8 cellular contexts compared by ENCODE assay signal in genomic region chr1:91500756-91501526, GRCh38. TPM values are rescaled to one million over a fixed set of nuclear protein-coding genes. Genes with fewer than 3 reads are reported as not detected.
DNase-seq lines count a peak whose midpoint lies in the region; ATAC-seq and TF ChIP-seq lines count a peak whose summit lies in the region.

Gene CDC7, plus strand, starts transcription at chr1:91500851. Its CDS starts 866 bp downstream, at chr1:91501717.

- H3K27ac Mint-ChIP-seq in HFFc6 = no peak within 1 kb of the TSS
- H3K27ac Mint-ChIP-seq in activated naive CD8-positive, alpha-beta T cell treated with anti-CD3 and anti-CD28 coated beads for 36 hours = no peak within 1 kb of the TSS
- H3K27ac Mint-ChIP-seq in osteocyte (ENCODE audit: unreplicated experiment) = no peak within 1 kb of the TSS

- H3K27ac ChIP-seq in thyroid gland = peak within 1 kb of the TSS; percentile 38 to 88 (median 88)

- H3K27me3 Mint-ChIP-seq in HFFc6 (ENCODE audit: insufficient read depth) = no peaks in the 10 kb centered on the region; the same call in 1 of the 2 replicates
- H3K27me3 Mint-ChIP-seq in activated naive CD8-positive, alpha-beta T cell treated with anti-CD3 and anti-CD28 coated beads for 36 hours = no peaks in the 10 kb centered on the region
- H3K27me3 Mint-ChIP-seq in osteocyte (ENCODE audit: unreplicated experiment) = no peaks in the 10 kb centered on the region

- 0 to 1% methylated on average over 53 to 67 of the region's 68 CpGs for WGBS in thyroid gland, 2 donors

- H3K4me1 Mint-ChIP-seq in HFFc6 (ENCODE audit: low read depth) (peaks cover 35% of the 10 kb centered on the region), osteocyte (ENCODE audit: unreplicated experiment) (peaks cover 19% of the 10 kb centered on the region)
- peaks cover 20% of the 10 kb centered on the region for H3K4me1 Mint-ChIP-seq in activated naive CD8-positive, alpha-beta T cell treated with anti-CD3 and anti-CD28 coated beads for 36 hours

- TF ChIP-seq POLR2A in thyroid gland (IDR thresholded peaks at IDR 0.05) = peak in 1 of 2 donors; percentile 23

- TF ChIP-seq CTCF in GM10266 (IDR thresholded peaks at IDR 0.05; ENCODE audit: control insufficient read depth, insufficient read depth, low read depth, missing control alignments) (peak; percentile 18), HFFc6 (IDR thresholded peaks at IDR 0.05) (peak; percentile 74), osteocyte (IDR thresholded peaks at IDR 0.05) (peak; percentile 67), thyroid gland (IDR thresholded peaks at IDR 0.05) (peak in 4 of 6 experiments; percentile 22 to 48 (median 37))

- no peaks in the 10 kb centered on the region; the same call in 1 of the 2 replicates for H3K36me3 Mint-ChIP-seq in HFFc6 (ENCODE audit: low read depth)
- H3K36me3 Mint-ChIP-seq in activated naive CD8-positive, alpha-beta T cell treated with anti-CD3 and anti-CD28 coated beads for 36 hours = peaks cover 24% of the 10 kb centered on the region
- no peaks in the 10 kb centered on the region for H3K36me3 Mint-ChIP-seq in osteocyte (ENCODE audit: unreplicated experiment)

- no peaks in the 10 kb centered on the region for H3K9me3 ChIP-seq in thyroid gland

- H3K9me3 Mint-ChIP-seq in HFFc6 (no peaks in the 10 kb centered on the region), osteocyte (ENCODE audit: unreplicated experiment) (no peaks in the 10 kb centered on the region)
- no peaks in the 10 kb centered on the region for H3K9me3 Mint-ChIP-seq in activated naive CD8-positive, alpha-beta T cell treated with anti-CD3 and anti-CD28 coated beads for 36 hours

- intact Hi-C loops in head of caudate nucleus (cut with DNase I) (loop anchor here (5.0 kb wide), 1 partner anchor 99 kb away; the partner anchor contains the start of gene HFM1), thyroid gland (cut with DNase I) (loop anchor here (10.0 kb wide), 1 partner anchor 216 kb away; no protein-coding TSS in a partner anchor)

- no peaks in the 10 kb centered on the region for H3K27me3 ChIP-seq in thyroid gland

- H3K4me1 ChIP-seq in thyroid gland = peaks cover 6% of the 10 kb centered on the region in 2 donors

- H3K4me3 Mint-ChIP-seq in HFFc6 (no peak within 1 kb of the TSS), osteocyte (ENCODE audit: unreplicated experiment) (no peak within 1 kb of the TSS)
- no peak within 1 kb of the TSS for H3K4me3 Mint-ChIP-seq in activated naive CD8-positive, alpha-beta T cell treated with anti-CD3 and anti-CD28 coated beads for 36 hours

- H3K4me3 ChIP-seq in thyroid gland (replicated peaks in 1 of 3) = peak within 1 kb of the TSS; percentile 37 to 59 (median 50)

- no peaks in the 10 kb centered on the region for H3K36me3 ChIP-seq in thyroid gland

- DNase-seq in GM10266 (ENCODE audit: extremely low spot score) = peak; percentile 87
- DNase-seq in HFFc6 = peak; percentile 78
- DNase-seq in NAMALWA (ENCODE audit: low spot score) = peak; percentile 93
- peak; percentile 87 for DNase-seq in activated naive CD8-positive, alpha-beta T cell treated with anti-CD3 and anti-CD28 coated beads for 36 hours
- peak; percentile 75 to 96 (median 89) for DNase-seq in head of caudate nucleus
- peak; percentile 97 for DNase-seq in osteocyte (ENCODE audit: extremely low spot score, unreplicated experiment)
- peak; percentile 90 for DNase-seq in thyroid gland

- peak; percentile 91 for ATAC-seq in SK-N-SH treated with all-trans-retinoic acid at 6 μM for 48 hours

TF ChIP-seq in SK-N-SH treated with all-trans-retinoic acid at 6 μM for 48 hours, 23 proteins besides CTCF, POLR2A, EP300 and RAD21:
- TF ChIP-seq TCF4 (CRISPR knock-in tag; IDR thresholded peaks at IDR 0.05; ENCODE audit: borderline replicate concordance) (0 out of 2 replicates have a peak, but pooled peaks have one; percentile 23), SNAI2 (CRISPR knock-in tag; IDR thresholded peaks at IDR 0.05) (no peak)

RNA-seq across cellular contexts. Expression of gene CDC7, which starts in this region (rescaled TPM):
- total RNA-seq in HFFc6 (2021; fragmentation: NEBNext Ultra II Directional; extraction: Animal tissue kit (Norgen Biotek cat#: 25700)) = 1 to 10 TPM; 3.6 to 8.7 (median 7.5) TPM
- total RNA-seq in activated naive CD8-positive, alpha-beta T cell treated with anti-CD3 and anti-CD28 coated beads for 36 hours = 10 to 100 TPM; 25.7 to 26.0 TPM
- total RNA-seq in osteocyte (4.3 and 6.6 TPM in 2 replicates), thyroid gland (1 to 10 TPM; 1.6 to 2.6 (median 2.2) TPM)

Comparison
In these comparisons a context has a peak if more than half of its experiments do, and no peak if none do; other contexts are left out.
1. Peak in every context shown above with its lines: DNase-seq, ATAC-seq, H3K4me3 ChIP-seq and H3K27ac ChIP-seq.
2. CTCF ChIP-seq: peak in every context shown above with its lines; median percentile 74 in HFFc6; 67 in osteocyte; 37 in thyroid gland; 18 in GM10266.